8 cellular contexts compared by ENCODE assay signal in genomic region chrX:78139160-78140123, GRCh38. TPM values are rescaled to one million over a fixed set of nuclear protein-coding genes. Genes with fewer than 3 reads are reported as not detected.
DNase-seq lines count a peak whose midpoint lies in the region; ATAC-seq and TF ChIP-seq lines count a peak whose summit lies in the region.

TAF9B (minus strand) TSS chrX:78139650; CDS start chrX:78139611, 39 bp downstream.

- peak within 1 kb of the TSS; percentile 23 to 82 (median 78) for H3K27ac Mint-ChIP-seq in IgD-negative memory B cell

- peak within 1 kb of the TSS; percentile 92 to 96 (median 94) for H3K4me3 Mint-ChIP-seq in IgD-negative memory B cell
- peak within 1 kb of the TSS; percentile 90 for H3K4me3 Mint-ChIP-seq in activated T-cell treated with anti-CD3 and anti-CD28 coated beads, Interleukin-2, amount 50 U/mL, for 4 hours

- peaks cover 0 to 3% (median 1%) of the 10 kb centered on the region in 3 donors for H3K4me1 Mint-ChIP-seq in IgD-negative memory B cell
- H3K4me1 Mint-ChIP-seq in activated T-cell treated with anti-CD3 and anti-CD28 coated beads, Interleukin-2, amount 50 U/mL, for 4 hours (ENCODE audit: low read depth) = peaks cover 3% of the 10 kb centered on the region

- H3K27me3 Mint-ChIP-seq in IgD-negative memory B cell = no peaks in the 10 kb centered on the region
- H3K27me3 Mint-ChIP-seq in activated T-cell treated with anti-CD3 and anti-CD28 coated beads, Interleukin-2, amount 50 U/mL, for 4 hours (ENCODE audit: low read depth) = no peaks in the 10 kb centered on the region

- H3K9me3 Mint-ChIP-seq in IgD-negative memory B cell = peaks cover 0 to 2% (median 0%) of the 10 kb centered on the region in 3 donors
- H3K9me3 Mint-ChIP-seq in activated T-cell treated with anti-CD3 and anti-CD28 coated beads, Interleukin-2, amount 50 U/mL, for 4 hours = no peaks in the 10 kb centered on the region

- DNase-seq in DMS114 treated with DMSO at 0.1 percent for 48 hours (lab: John Stamatoyannopoulos, UW; ENCODE audit: unreplicated experiment) (peak; percentile 65), myocyte (ENCODE audit: low read depth) (peak; percentile 85)
- peak; percentile 78 for DNase-seq in activated T-cell treated with anti-CD3 and anti-CD28 coated beads, Interleukin-2, amount 50 U/mL, for 4 hours
- DNase-seq in stimulated activated CD8-positive, alpha-beta memory T cell treated with anti-CD3 and anti-CD28 coated beads, Interleukin-7, amount 100 ng/mL, for 48 hours (ENCODE audit: extremely low read depth in 1 of 2, low read depth in 1 of 2) = peak; percentile 69

- ATAC-seq in GM21529 (IDR thresholded peaks at IDR 0.05; ENCODE audit: unreplicated experiment) (peak; percentile 90), esophagus mucosa (peak; percentile 94)
- ATAC-seq in activated T-cell treated with anti-CD3 and anti-CD28 coated beads, Interleukin-2, amount 50 U/mL, for 4 hours = peak; percentile 97 to 98

- H3K36me3 Mint-ChIP-seq in IgD-negative memory B cell = no peaks in the 10 kb centered on the region
- peaks cover 2% of the 10 kb centered on the region for H3K36me3 Mint-ChIP-seq in activated T-cell treated with anti-CD3 and anti-CD28 coated beads, Interleukin-2, amount 50 U/mL, for 4 hours (ENCODE audit: insufficient read depth)

TF ChIP-seq in PFSK-1, 5 proteins besides CTCF, POLR2A, EP300 and RAD21:
- no peak for TF ChIP-seq FOXP2 (optimal IDR thresholded peaks at IDR 0.05; ENCODE audit: borderline replicate concordance, extremely low read depth, extremely low read length, insufficient read depth)
- peak; percentile 84 for TF ChIP-seq POLR2AphosphoS5 (IDR thresholded peaks at IDR 0.05; ENCODE audit: low read depth, low read length)
- TF ChIP-seq TAF1 (IDR thresholded peaks at IDR 0.05; ENCODE audit: borderline replicate concordance, insufficient read depth, low read length) = peak; percentile 79; the same call in 1 of the 2 replicates
- peak in 1 of 2 experiments; percentile 10; a peak in 1 of 4 replicates for TF ChIP-seq REST (IDR thresholded peaks at IDR 0.05; ENCODE audit: insufficient read depth in 1 of 2, low read depth in 2 of 2, low read length in 2 of 2)
- no peak for TF ChIP-seq SIN3A (IDR thresholded peaks at IDR 0.05; ENCODE audit: borderline replicate concordance, insufficient read depth, low read length)
TF ChIP-seq in PFSK-1: peak in this region for 3.

RNA-seq across cellular contexts. Expression of gene TAF9B, which starts in this region (rescaled TPM):
- polyA plus RNA-seq in IgD-negative memory B cell = 8.4 TPM
- 8.1 TPM for polyA plus RNA-seq in PFSK-1 (2012; ENCODE audit: insufficient read length, low read depth)
- total RNA-seq in activated T-cell treated with anti-CD3 and anti-CD28 coated beads, Interleukin-2, amount 50 U/mL, for 4 hours = 10 to 100 TPM; 19.7 to 22.5 (median 20.8) TPM
- 8.8 TPM for total RNA-seq in esophagus mucosa
- total RNA-seq in myocyte = 56.2 and 63.0 TPM in 2 replicates
- 11.4 TPM for polyA plus RNA-seq in myocyte (2012)

Comparison
In these comparisons a context has a peak if more than half of its experiments do, and no peak if none do; other contexts are left out.
1. Peak in every context shown above with its lines: DNase-seq and ATAC-seq.